In the genomic region with DNA sequence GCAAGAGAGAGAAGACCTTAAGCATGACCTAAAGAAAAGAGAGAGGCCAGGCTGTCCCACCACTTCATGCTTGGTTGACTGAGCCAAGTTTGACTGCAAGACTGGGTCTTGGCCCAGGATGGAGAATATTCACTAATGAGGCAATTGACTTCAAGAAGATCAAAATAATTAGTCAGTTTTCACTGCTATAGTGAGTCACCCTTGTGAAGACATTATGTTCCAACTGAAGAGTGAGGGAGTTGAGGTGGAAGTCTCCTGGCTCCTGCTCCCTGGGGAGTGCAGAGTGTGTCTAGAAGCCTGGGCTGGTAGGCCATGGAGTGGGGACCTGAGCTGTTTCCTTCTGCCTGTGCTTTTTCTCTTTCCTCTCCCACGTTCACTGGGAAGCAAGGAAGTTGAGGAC, we compare ENCODE assay signal across 20 cellular contexts.
A peak's percentile ranks its signal among the peaks of the same experiment; 100 is the strongest.
DNase-seq lines count a peak whose midpoint lies in the region; ATAC-seq, FAIRE-seq and TF ChIP-seq lines count a peak whose summit lies in the region.
"Had no signal": no experiment of that assay in that cellular context is flagged by ENCODE, and none has a peak within 500 bp of the region (broad histone marks: within the 10 kb centered on the region; RNA-seq: fewer than 3 reads in every experiment).

No MANE protein-coding gene starts in this region.

- H3K4me3 ChIP-seq in esophagus muscularis mucosa (no peak overlapping the region), mesenchymal stem cell (ENCODE audit: insufficient read depth in 1 of 2, low read depth in 1 of 2, low read length in 2 of 2) (no peak overlapping the region), tibial nerve (no peak overlapping the region)
- H3K4me3 ChIP-seq: cardiac muscle cell, PC-9 had no signal

- intact Hi-C loops in left cardiac atrium (cut with DNase I) (no loop called here), Right ventricle myocardium inferior (cut with DNase I) (no loop called here), esophagus muscularis mucosa (cut with DNase I) (no loop called here)

- no peak for FAIRE-seq in GM19239 (lab: Jason Lieb, UNC)
- FAIRE-seq: A204.1, G401.6 had no signal

- no peak overlapping the region for H2BK120ac ChIP-seq in mesenchymal stem cell (ENCODE audit: low read depth, low read length)

- peaks cover 0 to 18% (median 7%) of the 10 kb centered on the region in 4 donors for H3K9me3 ChIP-seq in esophagus muscularis mucosa
- H3K9me3 ChIP-seq in mesenchymal stem cell (ENCODE audit: control insufficient read depth, low read length): peaks cover 11% of the 10 kb centered on the region
- H3K9me3 ChIP-seq in tibial nerve: peaks cover 0 to 25% (median 0%) of the 10 kb centered on the region in 4 donors

- TF ChIP-seq EP300 in esophagus muscularis mucosa (IDR thresholded peaks at IDR 0.05): peak; percentile 47
- no peak for TF ChIP-seq EP300 in tibial nerve (IDR thresholded peaks at IDR 0.05)

- H3K23ac ChIP-seq in mesenchymal stem cell (ENCODE audit: low read length in 2 of 2): no peak overlapping the region

- no peak overlapping the region for H4K91ac ChIP-seq in mesenchymal stem cell (ENCODE audit: low read length)

- WGBS in esophagus muscularis mucosa: no CpG with 5 or more reads among the region's 1 CpG
- 100% methylated on average over 1 of the region's 1 CpG for WGBS in mesenchymal stem cell
- WGBS in tibial nerve, 2 donors: 90 to 95% methylated on average over 1 of the region's 1 CpG

- H2AK5ac ChIP-seq in mesenchymal stem cell (ENCODE audit: low read length, severe bottlenecking): no peak overlapping the region

- no peak overlapping the region for H2AFZ ChIP-seq in mesenchymal stem cell (ENCODE audit: low read depth, low read length)
- H2AFZ ChIP-seq: PC-9 had no signal

- peak; percentile 51 for DNase-seq in left cardiac atrium
- no peak for DNase-seq in Right ventricle myocardium inferior (ENCODE audit: missing footprints)
- DNase-seq in esophagus muscularis mucosa (ENCODE audit: extremely low spot score): no peak
- peak; percentile 33 for DNase-seq in mesenchymal stem cell
- DNase-seq in GM19239 (ENCODE audit: insufficient read length, low spot score): no peak
- DNase-seq in tibial nerve (ENCODE audit: low spot score in 2 of 2): no peak
- no peak for DNase-seq in NAMALWA (ENCODE audit: low spot score)
- no peak for DNase-seq in NCI-H774 (lab: John Stamatoyannopoulos, UW)
- DNase-seq: activated effector memory CD4-positive, alpha-beta T cell treated with Interleukin-2 at 50 U/mL for 16 hours; effector memory CD4-positive, alpha-beta T cell; glutamatergic neuron; islet precursor cell; NCI-H1694; NCI-H526; PC-9; stimulated activated naive CD4-positive, alpha-beta T cell treated with Interleukin-2 at 50 U/mL for 16 hours had no signal

- H4K8ac ChIP-seq in mesenchymal stem cell (ENCODE audit: low read length): no peak overlapping the region

- peak in 1 of 2 donors; percentile 80 for ATAC-seq in left cardiac atrium
- no peak for ATAC-seq in Right ventricle myocardium inferior

- H3K4me1 ChIP-seq in esophagus muscularis mucosa (peaks cover 60 to 73% (median 65%) of the 10 kb centered on the region in 4 donors), mesenchymal stem cell (ENCODE audit: control insufficient read depth, insufficient read depth, low read depth, low read length) (no peaks in the 10 kb centered on the region), tibial nerve (no peaks in the 10 kb centered on the region)

- peak overlapping the region in 1 of 2 experiments; percentile 53 for H3K18ac ChIP-seq in mesenchymal stem cell (ENCODE audit: low read depth in 1 of 2, low read length in 2 of 2)

- no peak overlapping the region for H3K14ac ChIP-seq in mesenchymal stem cell (ENCODE audit: low read length in 2 of 2)

- no peak for TF ChIP-seq CTCF in esophagus muscularis mucosa (IDR thresholded peaks at IDR 0.05)
- no peak for TF ChIP-seq CTCF in tibial nerve (IDR thresholded peaks at IDR 0.05)

- no peak overlapping the region for H3K4ac ChIP-seq in mesenchymal stem cell (ENCODE audit: low read depth in 1 of 2, low read length in 2 of 2)

- no peak overlapping the region for H2BK5ac ChIP-seq in mesenchymal stem cell (ENCODE audit: low read depth, low read length, poor library complexity, severe bottlenecking)

- H3K27ac ChIP-seq in esophagus muscularis mucosa (replicated peaks in 1 of 4) (peak overlapping the region; percentile 68 to 79 (median 74)), mesenchymal stem cell (ENCODE audit: low read length, poor library complexity, severe bottlenecking) (no peak overlapping the region), tibial nerve (peak overlapping the region in 1 of 4 donors; percentile 43)
- H3K27ac ChIP-seq: PC-9, VCaP had no signal

- no peaks in the 10 kb centered on the region for H3K79me1 ChIP-seq in mesenchymal stem cell (replicated peaks; ENCODE audit: low read length, poor library complexity, severe bottlenecking)

- TF ChIP-seq POLR2A in esophagus muscularis mucosa (IDR thresholded peaks at IDR 0.05; ENCODE audit: low read depth) (no peak), tibial nerve (IDR thresholded peaks at IDR 0.05) (no peak)

- H3K4me2 ChIP-seq in mesenchymal stem cell (ENCODE audit: low read length, poor library complexity, severe bottlenecking): no peak overlapping the region
- H3K4me2 ChIP-seq: PC-9 had no signal

- no peak overlapping the region for H3K9ac ChIP-seq in mesenchymal stem cell (ENCODE audit: low read length)

- H2BK12ac ChIP-seq in mesenchymal stem cell (ENCODE audit: low read length in 2 of 2): no peak overlapping the region

- H2BK15ac ChIP-seq in mesenchymal stem cell (ENCODE audit: low read depth, poor library complexity, severe bottlenecking): peak overlapping the region; percentile 28

- H3K36me3 ChIP-seq in esophagus muscularis mucosa (no peaks in the 10 kb centered on the region), mesenchymal stem cell (ENCODE audit: control insufficient read depth in 1 of 2, insufficient read depth in 2 of 2, low read depth in 1 of 2, low read length in 2 of 2) (peaks cover 0 to 3% of the 10 kb centered on the region in 2 experiments), tibial nerve (no peaks in the 10 kb centered on the region)
- H3K36me3 ChIP-seq: cardiac muscle cell had no signal

- no peaks in the 10 kb centered on the region for H3K27me3 ChIP-seq in esophagus muscularis mucosa
- H3K27me3 ChIP-seq in mesenchymal stem cell (ENCODE audit: control insufficient read depth in 1 of 2, insufficient read depth in 1 of 2, low read length in 2 of 2): peaks cover 0 to 17% of the 10 kb centered on the region in 2 experiments
- H3K27me3 ChIP-seq in tibial nerve: no peaks in the 10 kb centered on the region
- H3K27me3 ChIP-seq: cardiac muscle cell had no signal

Comparison
In these comparisons a context has a peak if more than half of its experiments do, and no peak if none do; other contexts are left out.
1. DNase-seq: peak in left cardiac atrium (single experiment) and mesenchymal stem cell (single experiment); none in Right ventricle myocardium inferior (single experiment), esophagus muscularis mucosa (single experiment), GM19239 (single experiment), tibial nerve (0 of 2), NAMALWA (single experiment) and NCI-H774 (single experiment).